4 cellular contexts compared by ENCODE assay signal in genomic region chr6:301526-301925, GRCh38.
"Had no signal": no experiment of that assay in that cellular context is flagged by ENCODE, and none has a peak within 500 bp of the region (broad histone marks: within the 10 kb centered on the region; RNA-seq: fewer than 3 reads in every experiment).

No MANE protein-coding gene starts in this region.

- H3K27ac ChIP-seq: HL-60 had no signal

- H3K27ac Mint-ChIP-seq: IgD-negative memory B cell had no signal

- DNase-seq: IMR-90 had no signal

- H3K4me3 ChIP-seq: K562 had no signal

- H3K27me3 Mint-ChIP-seq: IgD-negative memory B cell had no signal

- H3K4me3 Mint-ChIP-seq: IgD-negative memory B cell had no signal

- H3K9me3 Mint-ChIP-seq: IgD-negative memory B cell had no signal
